ENCODE assay signal across 8 cellular contexts in the genomic region with DNA sequence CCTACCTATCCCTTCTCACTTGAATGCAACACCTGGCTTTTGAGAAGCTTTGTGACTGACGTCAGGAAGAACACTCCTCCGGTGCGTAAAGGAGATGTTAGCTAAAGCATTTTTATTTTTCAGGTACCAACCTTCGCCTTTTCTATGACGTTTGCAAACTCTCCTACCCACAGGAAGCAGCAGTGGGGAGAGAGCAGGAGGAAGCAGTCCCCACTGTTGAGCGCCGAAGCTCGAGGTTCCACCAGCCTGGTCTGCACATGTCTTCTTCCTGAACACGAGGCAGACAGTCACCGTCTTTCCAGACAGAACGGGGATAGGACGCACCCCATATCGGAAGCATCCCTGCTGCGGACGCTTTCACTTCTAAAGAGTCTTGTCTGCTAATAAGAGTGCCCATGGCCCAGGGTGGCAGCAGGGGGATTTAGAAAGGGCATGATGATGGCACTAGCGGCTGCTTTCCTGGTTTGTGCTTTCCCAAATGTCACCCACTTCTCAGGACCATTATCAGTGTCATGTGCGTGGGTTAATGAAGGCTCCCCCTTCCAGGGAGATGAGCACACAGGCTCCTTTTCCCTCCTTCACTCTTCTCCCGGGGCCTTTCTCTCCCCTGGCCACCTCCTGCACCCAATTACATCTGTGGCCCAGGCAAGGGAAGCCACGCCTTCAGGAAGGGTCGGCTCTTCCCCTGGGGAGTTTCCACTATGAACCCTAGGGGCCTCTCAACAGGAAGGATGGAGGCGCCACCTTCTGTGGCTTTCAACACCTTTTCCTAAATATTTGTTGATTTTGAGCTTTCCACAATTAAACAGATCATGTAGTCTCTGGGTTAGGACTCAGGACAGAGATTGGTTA.
A peak's percentile ranks its signal among the peaks of the same experiment; 100 is the strongest.
DNase-seq lines count a peak whose midpoint lies in the region; ATAC-seq and TF ChIP-seq lines count a peak whose summit lies in the region.
"Not testable (repeated sequence)": the region's sequence is repeated elsewhere in the genome, so short reads cannot be mapped to it uniquely, and the experiment has no call there.

No MANE protein-coding gene starts in this region.

- CTCF ChIA-PET in OCI-LY7 (lab: Charles Lee; ENCODE audit: unreplicated experiment) = not testable (repeated sequence)

- not testable (repeated sequence) for H3K9me2 ChIP-seq in OCI-LY7 (ENCODE audit: insufficient read depth, low read length)

- TF ChIP-seq EP300 in esophagus muscularis mucosa (IDR thresholded peaks at IDR 0.05) = not testable (repeated sequence)

- not testable (repeated sequence) for H3K9ac ChIP-seq in BLaER1; stomach smooth muscle (ENCODE audit: low read length in 2 of 2)

- H3K27ac ChIP-seq in BLaER1; OCI-LY7 (ENCODE audit: low read depth, low read length, poor library complexity, severe bottlenecking): not testable (repeated sequence)
- H3K27ac ChIP-seq in esophagus muscularis mucosa (replicated peaks in 1 of 4) (peak overlapping the region; percentile 12 to 80 (median 60)), psoas muscle (peak overlapping the region; percentile 5), stomach smooth muscle (ENCODE audit: low read length) (peak overlapping the region; percentile 13)

- H3K79me2 ChIP-seq in OCI-LY7 (ENCODE audit: insufficient read depth, low read depth, low read length) = peaks cover 12% of the 10 kb centered on the region; the same call in 1 of the 2 replicates

- not testable (repeated sequence) for H3K4me3 ChIP-seq in BLaER1; OCI-LY7 (ENCODE audit: low read depth, low read length, poor library complexity, severe bottlenecking); esophagus muscularis mucosa; psoas muscle; stomach smooth muscle (ENCODE audit: low read length in 2 of 2)

- POLR2A ChIA-PET in OCI-LY7 (lab: Charles Lee) = interaction anchor here (0.9 kb wide), 1 partner anchor 23 kb away, joined by 3 read pairs; no protein-coding TSS in a partner anchor

- not testable (repeated sequence) for TF ChIP-seq CTCF in OCI-LY7 (conservative IDR thresholded peaks at IDR 0.05; ENCODE audit: low read length); esophagus muscularis mucosa (IDR thresholded peaks at IDR 0.05); psoas muscle (IDR thresholded peaks at IDR 0.05)

- H3K9me3 Mint-ChIP-seq in activated T-cell treated with anti-CD3 and anti-CD28 coated beads, Interleukin-2, amount 50 U/mL, for 24 hours; activated naive CD8-positive, alpha-beta T cell treated with anti-CD3 and anti-CD28 coated beads for 36 hours: not testable (repeated sequence)

- peaks cover 32% of the 10 kb centered on the region for H3K4me1 ChIP-seq in BLaER1
- peaks cover 63% of the 10 kb centered on the region for H3K4me1 ChIP-seq in OCI-LY7 (ENCODE audit: insufficient read depth, low read length, poor library complexity, severe bottlenecking)
- peaks cover 20 to 75% (median 70%) of the 10 kb centered on the region in 4 donors for H3K4me1 ChIP-seq in esophagus muscularis mucosa
- not testable (repeated sequence) for H3K4me1 ChIP-seq in psoas muscle
- H3K4me1 ChIP-seq in stomach smooth muscle (ENCODE audit: control insufficient read depth, insufficient read depth, low read length) = peaks cover 42% of the 10 kb centered on the region

- H3K27me3 ChIP-seq in BLaER1; esophagus muscularis mucosa; psoas muscle (ENCODE audit: insufficient read depth in 3 of 3, low read length in 2 of 3); stomach smooth muscle (ENCODE audit: control insufficient read depth in 1 of 2, insufficient read depth in 2 of 2, low read length in 2 of 2): not testable (repeated sequence)

- not testable (repeated sequence) for H3K9me3 ChIP-seq in BLaER1; OCI-LY7 (ENCODE audit: low read length); esophagus muscularis mucosa; psoas muscle; stomach smooth muscle (ENCODE audit: control insufficient read depth in 2 of 2, low read length in 2 of 2)

- H3K27ac Mint-ChIP-seq in activated T-cell treated with anti-CD3 and anti-CD28 coated beads, Interleukin-2, amount 50 U/mL, for 24 hours = peak overlapping the region; percentile 60
- H3K27ac Mint-ChIP-seq in activated naive CD8-positive, alpha-beta T cell treated with anti-CD3 and anti-CD28 coated beads for 36 hours = peak overlapping the region; percentile 92

- not testable (repeated sequence) for BruUV-seq in OCI-LY7 (replicated peaks; lab: Mats Ljungman, UMichigan)

- peak; percentile 28 for DNase-seq in OCI-LY7 (ENCODE audit: low spot score)
- not testable (repeated sequence) for DNase-seq in activated T-cell treated with anti-CD3 and anti-CD28 coated beads, Interleukin-2, amount 50 U/mL, for 24 hours; activated naive CD8-positive, alpha-beta T cell treated with anti-CD3 and anti-CD28 coated beads for 36 hours; esophagus muscularis mucosa (ENCODE audit: extremely low spot score); psoas muscle

- H3K36me3 ChIP-seq in BLaER1 (peaks cover 37% of the 10 kb centered on the region), esophagus muscularis mucosa (peaks cover 69 to 94% (median 79%) of the 10 kb centered on the region in 4 donors), psoas muscle (ENCODE audit: insufficient read depth in 1 of 2, low read depth in 1 of 2) (peaks cover 7 to 100% of the 10 kb centered on the region in 2 donors), stomach smooth muscle (ENCODE audit: control insufficient read depth in 2 of 2, insufficient read depth in 2 of 2, low read length in 2 of 2) (peaks cover 51 to 55% of the 10 kb centered on the region in 2 donors)
- not testable (repeated sequence) for H3K36me3 ChIP-seq in OCI-LY7 (ENCODE audit: insufficient read depth, low read length)

- peak overlapping the region; percentile 44 for H3K4me2 ChIP-seq in BLaER1
- peak overlapping the region; percentile 42 for H3K4me2 ChIP-seq in OCI-LY7 (ENCODE audit: low read length)

- intact Hi-C loops in OCI-LY7 (cut with micrococcal nuclease; ENCODE audit: unreplicated experiment); esophagus muscularis mucosa (cut with DNase I); psoas muscle (cut with DNase I): not testable (repeated sequence)

- peak overlapping the region; percentile 53; the same call in 1 of the 2 replicates for H2AFZ ChIP-seq in OCI-LY7 (ENCODE audit: low read length)

- WGBS in esophagus muscularis mucosa = 87% methylated on average over 18 of the region's 21 CpGs
- 75 to 84% (median 79%) methylated on average over 19 to 21 of the region's 21 CpGs for WGBS in psoas muscle, 3 donors

- peaks cover 56% of the 10 kb centered on the region for H3K4me1 Mint-ChIP-seq in activated T-cell treated with anti-CD3 and anti-CD28 coated beads, Interleukin-2, amount 50 U/mL, for 24 hours (ENCODE audit: low read depth)
- peaks cover 53% of the 10 kb centered on the region for H3K4me1 Mint-ChIP-seq in activated naive CD8-positive, alpha-beta T cell treated with anti-CD3 and anti-CD28 coated beads for 36 hours

- peaks cover 79% of the 10 kb centered on the region for H3K36me3 Mint-ChIP-seq in activated T-cell treated with anti-CD3 and anti-CD28 coated beads, Interleukin-2, amount 50 U/mL, for 24 hours (ENCODE audit: low read depth)
- H3K36me3 Mint-ChIP-seq in activated naive CD8-positive, alpha-beta T cell treated with anti-CD3 and anti-CD28 coated beads for 36 hours = peaks cover 41% of the 10 kb centered on the region

- not testable (repeated sequence) for H3K4me3 Mint-ChIP-seq in activated T-cell treated with anti-CD3 and anti-CD28 coated beads, Interleukin-2, amount 50 U/mL, for 24 hours; activated naive CD8-positive, alpha-beta T cell treated with anti-CD3 and anti-CD28 coated beads for 36 hours

- TF ChIP-seq POLR2A in esophagus muscularis mucosa (IDR thresholded peaks at IDR 0.05; ENCODE audit: low read depth) = not testable (repeated sequence)

- ATAC-seq in GM18867 (IDR thresholded peaks at IDR 0.05; ENCODE audit: unreplicated experiment) (peak; percentile 31), psoas muscle (peak in 1 of 4 donors; percentile 2)

- not testable (repeated sequence) for H4K20me1 ChIP-seq in BLaER1; OCI-LY7 (ENCODE audit: insufficient read depth, low read length)

- H3K27me3 Mint-ChIP-seq in activated T-cell treated with anti-CD3 and anti-CD28 coated beads, Interleukin-2, amount 50 U/mL, for 24 hours; activated naive CD8-positive, alpha-beta T cell treated with anti-CD3 and anti-CD28 coated beads for 36 hours: not testable (repeated sequence)
